ENCODE assay signal across 24 cellular contexts in the genomic region with DNA sequence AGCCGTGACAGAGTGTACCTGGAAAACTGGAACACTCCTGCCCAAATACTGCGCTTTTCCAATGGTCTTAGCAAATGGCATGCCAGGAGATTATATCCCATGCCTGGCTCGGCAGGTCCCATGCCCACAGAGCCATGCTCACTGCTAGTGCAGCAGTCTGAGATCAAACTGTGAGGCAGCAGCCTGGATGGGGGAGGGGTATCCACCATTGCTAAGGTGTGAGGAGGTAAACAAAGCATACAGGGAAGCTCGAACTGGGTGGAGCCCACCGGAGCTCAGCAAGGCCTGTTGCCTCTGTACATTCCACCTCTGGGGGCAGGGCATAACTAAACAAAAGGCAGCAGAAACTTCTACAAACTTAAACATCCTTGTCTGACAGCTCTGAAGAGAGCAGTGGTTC. TPM values are rescaled to one million over a fixed set of nuclear protein-coding genes. Genes with fewer than 3 reads are reported as not detected.
DNase-seq lines count a peak whose midpoint lies in the region; ATAC-seq and TF ChIP-seq lines count a peak whose summit lies in the region.
"Had no signal": no experiment of that assay in that cellular context is flagged by ENCODE, and none has a peak within 500 bp of the region (broad histone marks: within the 10 kb centered on the region; RNA-seq: fewer than 3 reads in every experiment).

No MANE protein-coding gene starts in this region.

- H4K91ac ChIP-seq in trophoblast cell (ENCODE audit: low read depth, low read length), result no peak overlapping the region

- no peak for ATAC-seq in left ventricle myocardium superior
- ATAC-seq: HCT116 had no signal

- no peak overlapping the region for H2BK12ac ChIP-seq in trophoblast cell (ENCODE audit: low read length)

- no peaks in the 10 kb centered on the region for H3K9me2 ChIP-seq in hepatocyte (replicated peaks; ENCODE audit: insufficient read depth)

- H3K9me3 ChIP-seq in NT2/D1 (ENCODE audit: insufficient read depth, low read length), result peaks cover 4% of the 10 kb centered on the region; the same call in 1 of the 2 replicates
- H3K9me3 ChIP-seq in hepatocyte (ENCODE audit: low read depth), result no peaks in the 10 kb centered on the region
- peaks cover 7% of the 10 kb centered on the region for H3K9me3 ChIP-seq in trophoblast cell (ENCODE audit: insufficient read depth, low read depth, low read length)

- H3K18ac ChIP-seq in trophoblast cell (ENCODE audit: low read length), result no peak overlapping the region

- H4K20me1 ChIP-seq in hepatocyte (ENCODE audit: insufficient read depth, poor library complexity, severe bottlenecking), result no peaks in the 10 kb centered on the region
- H4K20me1 ChIP-seq: BLaER1 had no signal

- no peaks in the 10 kb centered on the region for H3K79me1 ChIP-seq in trophoblast cell (ENCODE audit: low read length)

- no peak for TF ChIP-seq CTCF in hepatocyte (IDR thresholded peaks at IDR 0.05; ENCODE audit: poor library complexity)

- H3K36me3 ChIP-seq in NT2/D1 (ENCODE audit: insufficient read depth, insufficient read length, low read length) (no peaks in the 10 kb centered on the region), hepatocyte (replicated peaks; ENCODE audit: insufficient read depth, low read depth) (no peaks in the 10 kb centered on the region), trophoblast cell (ENCODE audit: control insufficient read depth in 1 of 2, insufficient read depth in 2 of 2, low read length in 2 of 2) (no peaks in the 10 kb centered on the region)
- H3K36me3 ChIP-seq: BLaER1 had no signal

- no peak overlapping the region for H2BK5ac ChIP-seq in trophoblast cell (ENCODE audit: low read depth, low read length, poor library complexity)

- H3K27me3 ChIP-seq in NT2/D1 (ENCODE audit: insufficient read depth, insufficient read length) (peaks cover 2% of the 10 kb centered on the region), hepatocyte (no peaks in the 10 kb centered on the region), trophoblast cell (ENCODE audit: insufficient read depth, low read length) (no peaks in the 10 kb centered on the region)
- H3K27me3 ChIP-seq: BLaER1 had no signal

- no peak overlapping the region for H2AFZ ChIP-seq in hepatocyte
- H2AFZ ChIP-seq in trophoblast cell (ENCODE audit: insufficient read depth, low read length, poor library complexity), result no peak overlapping the region
- H2AFZ ChIP-seq: GM23248 had no signal

- H3K4me2 ChIP-seq in hepatocyte (no peak overlapping the region), trophoblast cell (ENCODE audit: low read length) (no peak overlapping the region)
- H3K4me2 ChIP-seq: BLaER1 had no signal

- DNase-seq in ELF-1 (ENCODE audit: low read depth, low spot score) (peak; percentile 69), NT2/D1 (ENCODE audit: low read depth, low spot score) (peak; percentile 16), hepatocyte (ENCODE audit: low spot score) (peak; percentile 34), trophoblast cell (no peak), GOT3 (lab: John Stamatoyannopoulos, UW) (no peak), left ventricle myocardium superior (no peak)
- DNase-seq in activated T-cell treated with anti-CD3 and anti-CD28 coated beads, Interleukin-2, amount 50 U/mL, for 1 hour, result no peak
- DNase-seq: 8988T; Calu3; CD4-positive, alpha-beta memory T cell; DMS 273 treated with DMSO at 0.1 percent for 48 hours; DMS53; DND-41; EL; GM23248; H7; HFFc6 had no signal

- H4K8ac ChIP-seq in trophoblast cell (ENCODE audit: low read depth, low read length), result no peak overlapping the region

- H2AK5ac ChIP-seq in trophoblast cell (ENCODE audit: low read length), result no peak overlapping the region

- H3K9ac ChIP-seq in NT2/D1 (ENCODE audit: insufficient read length, low read depth) (no peak overlapping the region), trophoblast cell (ENCODE audit: low read length) (no peak overlapping the region)
- H3K9ac ChIP-seq: BLaER1, GM23248 had no signal

- H4K12ac ChIP-seq in trophoblast cell (ENCODE audit: low read depth, low read length), result no peak overlapping the region

- no peak overlapping the region for H3K27ac ChIP-seq in hepatocyte
- H3K27ac ChIP-seq in trophoblast cell (ENCODE audit: low read depth, low read length), result no peak overlapping the region
- H3K27ac ChIP-seq: BLaER1, GM23248, HL-60 had no signal

- H3K4me3 ChIP-seq in NT2/D1 (ENCODE audit: insufficient read length, low read depth) (no peak overlapping the region), hepatocyte (no peak overlapping the region), trophoblast cell (ENCODE audit: low read depth, low read length) (peak overlapping the region; percentile 46)
- H3K4me3 ChIP-seq: BLaER1, GM23248 had no signal

- H3K4me1 ChIP-seq in NT2/D1 (ENCODE audit: insufficient read depth, insufficient read length) (no peaks in the 10 kb centered on the region), hepatocyte (ENCODE audit: insufficient read depth) (no peaks in the 10 kb centered on the region), trophoblast cell (ENCODE audit: control insufficient read depth in 1 of 2, insufficient read depth in 2 of 2, low read length in 2 of 2) (no peaks in the 10 kb centered on the region)
- H3K4me1 ChIP-seq: BLaER1 had no signal

- WGBS in hepatocyte (ENCODE audit: low lambda C conversion rate, missing lambda C conversion rate), result 54% methylated on average over 5 of the region's 5 CpGs
- WGBS in trophoblast cell (ENCODE audit: extremely low coverage, insufficient coverage, insufficient read length), result no CpG with 5 or more reads among the region's 5 CpGs

- H3K79me2 ChIP-seq in hepatocyte, result no peaks in the 10 kb centered on the region
- no peaks in the 10 kb centered on the region for H3K79me2 ChIP-seq in trophoblast cell (ENCODE audit: control insufficient read depth, insufficient read depth, low read length, poor library complexity)

- H3K4ac ChIP-seq in trophoblast cell (ENCODE audit: low read depth, low read length), result no peak overlapping the region

- intact Hi-C loops in left ventricle myocardium superior (cut with micrococcal nuclease), result no loop called here

- H2BK120ac ChIP-seq in trophoblast cell (ENCODE audit: insufficient read depth, low read length, poor library complexity), result no peak overlapping the region

- no peak overlapping the region for H3K23ac ChIP-seq in trophoblast cell (ENCODE audit: low read length)

- H3K14ac ChIP-seq in trophoblast cell (ENCODE audit: low read length), result no peak overlapping the region

RNA-seq across cellular contexts. Expression of gene CYP2A13, which starts 10.5 kb away (rescaled TPM):
- total RNA-seq in hepatocyte (not detected in 2 replicates), left ventricle myocardium superior (not detected)
- polyA plus RNA-seq in hepatocyte, result 0.23 TPM in 1 of 2 replicates, not detected in the other
- not detected in 2 replicates for polyA plus RNA-seq in trophoblast cell (2013)
- total RNA-seq: A673; Calu3; CD4-positive, alpha-beta memory T cell; GM23248; HFFc6 had no signal
- polyA plus RNA-seq: AG04450; CD14-positive monocyte; CD4-positive, alpha-beta memory T cell; GM23248; IgD-negative memory B cell had no signal

RNA-seq across cellular contexts. Expression of gene CYP2F1, which starts 15.5 kb away (rescaled TPM):
- total RNA-seq in hepatocyte (not detected in 2 replicates), left ventricle myocardium superior (not detected)
- polyA plus RNA-seq in hepatocyte, result not detected in 2 replicates
- polyA plus RNA-seq in trophoblast cell (2013), result not detected in 2 replicates
- total RNA-seq: A673; Calu3; CD4-positive, alpha-beta memory T cell; GM23248; HFFc6 had no signal
- polyA plus RNA-seq: AG04450; CD14-positive monocyte; CD4-positive, alpha-beta memory T cell; GM23248; IgD-negative memory B cell had no signal

Comparison
In these comparisons a context has a peak if more than half of its experiments do, and no peak if none do; other contexts are left out.
1. DNase-seq: peak in ELF-1 (single experiment), NT2/D1 (single experiment) and hepatocyte (single experiment); none in trophoblast cell (0 of 2), GOT3 (single experiment), activated T-cell treated with anti-CD3 and anti-CD28 coated beads, Interleukin-2, amount 50 U/mL, for 1 hour (single experiment) and left ventricle myocardium superior (single experiment).